Comparison of ENCODE assay signal across 8 cellular contexts in the genomic region with DNA sequence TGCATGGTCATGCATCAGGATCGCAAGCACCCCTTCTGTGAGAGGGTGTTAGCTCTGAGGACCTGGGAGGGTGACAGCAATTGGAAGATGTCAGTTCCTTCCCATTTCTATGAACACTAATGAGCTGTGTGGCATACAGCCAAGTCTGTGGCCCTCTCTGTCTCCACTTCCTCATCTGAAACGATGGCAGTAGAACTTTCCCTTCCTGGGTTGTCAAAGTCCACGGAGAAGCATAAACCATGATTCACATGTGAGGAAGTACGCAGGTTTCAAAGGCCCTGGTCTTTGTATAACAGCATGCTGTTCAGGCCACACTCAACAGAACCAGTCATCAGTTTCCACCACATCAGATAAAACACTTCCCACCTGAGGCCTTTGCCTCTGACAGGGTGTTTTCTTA.
A peak's percentile ranks its signal among the peaks of the same experiment; 100 is the strongest.
DNase-seq lines count a peak whose midpoint lies in the region; ATAC-seq, FAIRE-seq and TF ChIP-seq lines count a peak whose summit lies in the region.

No MANE protein-coding gene starts in this region.

- peaks cover 14% of the 10 kb centered on the region for H3K27me3 Mint-ChIP-seq in memory B cell

- TF ChIP-seq POLR2A in GM12892 (IDR thresholded peaks at IDR 0.05; ENCODE audit: low read depth, low read length) = no peak

- peaks cover 6% of the 10 kb centered on the region for H3K36me3 Mint-ChIP-seq in memory B cell

- H3K27ac Mint-ChIP-seq in memory B cell = no peak overlapping the region

- no peak for DNase-seq in GM12892 (ENCODE audit: insufficient read length)
- peak; percentile 93 for DNase-seq in SIG-M5 treated with dmso at 0.1 percent for 504 hours (lab: John Stamatoyannopoulos, UW; ENCODE audit: unreplicated experiment)
- no peak for DNase-seq in memory B cell (ENCODE audit: low spot score in 2 of 2)
- DNase-seq in NCI-H2107 (lab: John Stamatoyannopoulos, UW) = no peak
- DNase-seq in activated CD8-positive, alpha-beta memory T cell treated with anti-CD3 and anti-CD28 coated beads for 24 hours = no peak
- no peak for DNase-seq in HuH-7 (ENCODE audit: low spot score)

- peak; percentile 61 for FAIRE-seq in GM12892 (lab: Jason Lieb, UNC)

- peaks cover 5% of the 10 kb centered on the region for H3K9me3 Mint-ChIP-seq in memory B cell

- peaks cover 5% of the 10 kb centered on the region for H3K4me1 Mint-ChIP-seq in memory B cell

- no peak overlapping the region for H3K4me3 Mint-ChIP-seq in memory B cell

- ATAC-seq in HG02678 (IDR thresholded peaks at IDR 0.05; ENCODE audit: unreplicated experiment) (peak; percentile 87), memory B cell (ENCODE audit: low read depth) (peak; percentile 56), HG03097 (IDR thresholded peaks at IDR 0.05; ENCODE audit: low FRiP score, unreplicated experiment) (no peak)
